In genomic region chr1:19325368-19325957, GRCh38 we compare ENCODE assay signal across 20 cellular contexts. TPM values are rescaled to one million over a fixed set of nuclear protein-coding genes. Genes with fewer than 3 reads are reported as not detected.
DNase-seq lines count a peak whose midpoint lies in the region; ATAC-seq and TF ChIP-seq lines count a peak whose summit lies in the region.
"Had no signal": no experiment of that assay in that cellular context is flagged by ENCODE, and none has a peak within 500 bp of the region (broad histone marks: within the 10 kb centered on the region; RNA-seq: fewer than 3 reads in every experiment).

No MANE protein-coding gene starts in this region.

- peak; percentile 4 to 19 for ATAC-seq in activated T-cell treated with anti-CD3 and anti-CD28 coated beads, Interleukin-2, amount 50 U/mL, for 4 hours
- no peak for ATAC-seq in stimulated activated effector memory CD8-positive, alpha-beta T cell treated with anti-CD3 and anti-CD28 coated beads, Interleukin-12 subunit alpha, Interleukin-12 subunit beta, amount 100 ng/mL, for 72 hours
- no peak for ATAC-seq in foreskin keratinocyte
- ATAC-seq: Panc1 had no signal

- no peaks in the 10 kb centered on the region for H3K4me1 Mint-ChIP-seq in activated T-cell treated with anti-CD3 and anti-CD28 coated beads, Interleukin-2, amount 50 U/mL, for 4 hours (ENCODE audit: low read depth)
- no peaks in the 10 kb centered on the region for H3K4me1 Mint-ChIP-seq in activated T-cell treated with anti-CD3 and anti-CD28 coated beads, Interleukin-2, amount 50 U/mL, for 24 hours (ENCODE audit: low read depth)
- H3K4me1 Mint-ChIP-seq in stimulated activated effector memory CD8-positive, alpha-beta T cell treated with anti-CD3 and anti-CD28 coated beads, Interleukin-12 subunit alpha, Interleukin-12 subunit beta, amount 100 ng/mL, for 72 hours: no peaks in the 10 kb centered on the region

- no peak overlapping the region for H3K4me3 Mint-ChIP-seq in activated T-cell treated with anti-CD3 and anti-CD28 coated beads, Interleukin-2, amount 50 U/mL, for 4 hours
- no peak overlapping the region for H3K4me3 Mint-ChIP-seq in activated T-cell treated with anti-CD3 and anti-CD28 coated beads, Interleukin-2, amount 50 U/mL, for 24 hours
- H3K4me3 Mint-ChIP-seq in stimulated activated effector memory CD8-positive, alpha-beta T cell treated with anti-CD3 and anti-CD28 coated beads, Interleukin-12 subunit alpha, Interleukin-12 subunit beta, amount 100 ng/mL, for 72 hours: no peak overlapping the region

- H3K27me3 Mint-ChIP-seq in activated T-cell treated with anti-CD3 and anti-CD28 coated beads, Interleukin-2, amount 50 U/mL, for 4 hours (ENCODE audit: low read depth): no peaks in the 10 kb centered on the region
- H3K27me3 Mint-ChIP-seq in activated T-cell treated with anti-CD3 and anti-CD28 coated beads, Interleukin-2, amount 50 U/mL, for 24 hours: no peaks in the 10 kb centered on the region
- H3K27me3 Mint-ChIP-seq: CD4-positive, CD25-positive, alpha-beta regulatory T cell had no signal

- H3K36me3 Mint-ChIP-seq in activated T-cell treated with anti-CD3 and anti-CD28 coated beads, Interleukin-2, amount 50 U/mL, for 4 hours (ENCODE audit: insufficient read depth): peaks cover 6% of the 10 kb centered on the region
- peaks cover 25% of the 10 kb centered on the region for H3K36me3 Mint-ChIP-seq in activated T-cell treated with anti-CD3 and anti-CD28 coated beads, Interleukin-2, amount 50 U/mL, for 24 hours (ENCODE audit: low read depth)
- peaks cover 44% of the 10 kb centered on the region for H3K36me3 Mint-ChIP-seq in stimulated activated effector memory CD8-positive, alpha-beta T cell treated with anti-CD3 and anti-CD28 coated beads, Interleukin-12 subunit alpha, Interleukin-12 subunit beta, amount 100 ng/mL, for 72 hours

- no peaks in the 10 kb centered on the region for H3K4me1 ChIP-seq in foreskin keratinocyte
- H3K4me1 ChIP-seq: Caco-2, HAP-1 had no signal

- H3K27ac Mint-ChIP-seq in activated T-cell treated with anti-CD3 and anti-CD28 coated beads, Interleukin-2, amount 50 U/mL, for 24 hours: no peak overlapping the region
- peak overlapping the region; percentile 45 for H3K27ac Mint-ChIP-seq in stimulated activated effector memory CD8-positive, alpha-beta T cell treated with anti-CD3 and anti-CD28 coated beads, Interleukin-12 subunit alpha, Interleukin-12 subunit beta, amount 100 ng/mL, for 72 hours

- TF ChIP-seq CTCF in foreskin keratinocyte (conservative IDR thresholded peaks at IDR 0.05): no peak

- no peak overlapping the region for H3K27ac ChIP-seq in foreskin keratinocyte
- H3K27ac ChIP-seq: 22Rv1 had no signal

- DNase-seq in activated T-cell treated with anti-CD3 and anti-CD28 coated beads, Interleukin-2, amount 50 U/mL, for 4 hours: no peak
- DNase-seq in activated T-cell treated with anti-CD3 and anti-CD28 coated beads, Interleukin-2, amount 50 U/mL, for 24 hours: no peak
- DNase-seq in OCI-M1 (lab: John Stamatoyannopoulos, UW): peak; percentile 96
- DNase-seq in amniotic epithelial cell (ENCODE audit: low read depth): peak; percentile 24
- no peak for DNase-seq in stimulated activated effector memory CD8-positive, alpha-beta T cell treated with anti-CD3 and anti-CD28 coated beads, Interleukin-12 subunit alpha, Interleukin-12 subunit beta, amount 100 ng/mL, for 72 hours (ENCODE audit: low spot score in 2 of 2)
- no peak for DNase-seq in HPDE6-E6E7 (ENCODE audit: extremely low spot score)
- DNase-seq in NCI-H446 (lab: John Stamatoyannopoulos, UW): no peak
- DNase-seq in foreskin keratinocyte: no peak
- DNase-seq: AML-193; Caco-2; CD4-positive, CD25-positive, alpha-beta regulatory T cell; KG1; NCI-H187; NCI-H2107; NCI-H2227 treated with DMSO at 0.1 percent for 48 hours; NCI-H524 treated with DMSO at 0.1 percent for 48 hours; SW 1271 had no signal

- H3K27me3 ChIP-seq in foreskin keratinocyte: no peaks in the 10 kb centered on the region

- no peaks in the 10 kb centered on the region for H3K9me3 Mint-ChIP-seq in activated T-cell treated with anti-CD3 and anti-CD28 coated beads, Interleukin-2, amount 50 U/mL, for 4 hours
- no peaks in the 10 kb centered on the region for H3K9me3 Mint-ChIP-seq in activated T-cell treated with anti-CD3 and anti-CD28 coated beads, Interleukin-2, amount 50 U/mL, for 24 hours
- no peaks in the 10 kb centered on the region for H3K9me3 Mint-ChIP-seq in stimulated activated effector memory CD8-positive, alpha-beta T cell treated with anti-CD3 and anti-CD28 coated beads, Interleukin-12 subunit alpha, Interleukin-12 subunit beta, amount 100 ng/mL, for 72 hours
- H3K9me3 Mint-ChIP-seq: CD4-positive, CD25-positive, alpha-beta regulatory T cell had no signal

RNA-seq across cellular contexts. Expression of gene SLC66A1, which starts 13.3 kb away (rescaled TPM):
- 1 to 10 TPM; 2.8 to 4.3 (median 3.6) TPM for total RNA-seq in activated T-cell treated with anti-CD3 and anti-CD28 coated beads, Interleukin-2, amount 50 U/mL, for 4 hours
- total RNA-seq in foreskin keratinocyte: 14.2 and 16.9 TPM in 2 replicates
- polyA plus RNA-seq in foreskin keratinocyte: 16.6 and 19.7 TPM in 2 replicates

RNA-seq across cellular contexts. Expression of gene AKR7A2, which starts 13.5 kb away (rescaled TPM):
- total RNA-seq in activated T-cell treated with anti-CD3 and anti-CD28 coated beads, Interleukin-2, amount 50 U/mL, for 4 hours: 10 to 100 TPM; 19.2 to 26.3 (median 20.5) TPM
- total RNA-seq in foreskin keratinocyte: 53.9 and 55.8 TPM in 2 replicates
- 71.1 and 73.6 TPM in 2 replicates for polyA plus RNA-seq in foreskin keratinocyte

RNA-seq across cellular contexts. Expression of gene AKR7A3, which starts 36.9 kb away (rescaled TPM):
- 1 to 10 TPM in 2 of 3 donors, under 1 TPM in 1; 0.53 to 1.3 (median 1.0) TPM for total RNA-seq in activated T-cell treated with anti-CD3 and anti-CD28 coated beads, Interleukin-2, amount 50 U/mL, for 4 hours
- 0.18 and 0.27 TPM in 2 replicates for total RNA-seq in foreskin keratinocyte
- polyA plus RNA-seq in foreskin keratinocyte: 0.20 and 0.21 TPM in 2 replicates

Comparison
In these comparisons a context has a peak if more than half of its experiments do, and no peak if none do; other contexts are left out.
1. ATAC-seq: peak in activated T-cell treated with anti-CD3 and anti-CD28 coated beads, Interleukin-2, amount 50 U/mL, for 4 hours (2 of 2); none in stimulated activated effector memory CD8-positive, alpha-beta T cell treated with anti-CD3 and anti-CD28 coated beads, Interleukin-12 subunit alpha, Interleukin-12 subunit beta, amount 100 ng/mL, for 72 hours (single experiment) and foreskin keratinocyte (single experiment).
2. DNase-seq: peak in OCI-M1 (single experiment) and amniotic epithelial cell (single experiment); none in activated T-cell treated with anti-CD3 and anti-CD28 coated beads, Interleukin-2, amount 50 U/mL, for 4 hours (single experiment), activated T-cell treated with anti-CD3 and anti-CD28 coated beads, Interleukin-2, amount 50 U/mL, for 24 hours (single experiment), stimulated activated effector memory CD8-positive, alpha-beta T cell treated with anti-CD3 and anti-CD28 coated beads, Interleukin-12 subunit alpha, Interleukin-12 subunit beta, amount 100 ng/mL, for 72 hours (0 of 2), HPDE6-E6E7 (single experiment), NCI-H446 (0 of 2) and foreskin keratinocyte (0 of 2).